15 cellular contexts compared by ENCODE assay signal in the genomic region with DNA sequence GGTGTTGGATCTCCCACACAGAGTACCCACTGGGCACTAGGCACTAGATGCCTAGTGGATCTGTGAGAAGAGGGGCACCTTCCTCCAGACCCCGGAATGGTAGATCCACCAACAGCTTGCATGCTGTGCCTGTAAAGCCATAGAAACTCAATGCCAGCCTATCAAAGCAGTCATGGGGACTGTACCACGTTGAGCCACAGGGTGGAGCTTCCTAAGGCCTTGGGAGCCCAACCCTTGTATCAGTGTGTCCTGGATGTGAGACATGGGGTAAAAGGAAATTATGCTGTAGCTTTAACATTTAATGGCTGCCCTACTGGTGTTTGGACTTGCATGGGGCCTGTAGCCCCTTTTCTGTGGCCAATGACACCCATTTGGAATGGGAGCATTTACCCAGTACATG.
DNase-seq lines count a peak whose midpoint lies in the region; ATAC-seq and TF ChIP-seq lines count a peak whose summit lies in the region.
"Had no signal": no experiment of that assay in that cellular context is flagged by ENCODE, and none has a peak within 500 bp of the region (broad histone marks: within the 10 kb centered on the region; RNA-seq: fewer than 3 reads in every experiment).

No MANE protein-coding gene starts in this region.

- intact Hi-C loops in activated CD4-positive, alpha-beta memory T cell treated with anti-CD3 and anti-CD28 coated beads for 36 hours (cut with micrococcal nuclease): no loop called here
- intact Hi-C loops in dorsolateral prefrontal cortex (cut with DNase I): no loop called here
- intact Hi-C loops in CD8-positive, alpha-beta T cell (cut with DNase I, micrococcal nuclease): no loop called here

- H3K9me3 Mint-ChIP-seq in activated CD4-positive, alpha-beta memory T cell treated with anti-CD3 and anti-CD28 coated beads for 36 hours: peaks cover 11% of the 10 kb centered on the region
- no peaks in the 10 kb centered on the region for H3K9me3 Mint-ChIP-seq in activated CD4-positive, alpha-beta memory T cell treated with anti-CD3 and anti-CD28 coated beads, Interleukin-2, amount 10 ng/mL, durations not matched to agents 7 days and 5 days
- peaks cover 2 to 3% of the 10 kb centered on the region in 2 donors for H3K9me3 Mint-ChIP-seq in stimulated activated naive B cell treated with anti-CD40 and anti-IgM and Interleukin-4, amounts not matched to agents 10 μg/mL and 1 μg/mL and 100 μg/mL, for 72 hours
- H3K9me3 Mint-ChIP-seq in CD8-positive, alpha-beta T cell: no peaks in the 10 kb centered on the region
- H3K9me3 Mint-ChIP-seq: activated T-cell treated with anti-CD3 and anti-CD28 coated beads, Interleukin-2, amount 50 U/mL, for 4 hours had no signal

- TF ChIP-seq CTCF in RWPE2 (IDR thresholded peaks at IDR 0.05; ENCODE audit: poor library complexity, severe bottlenecking) (peak; percentile 6), dorsolateral prefrontal cortex (IDR thresholded peaks at IDR 0.05 in 54 of 56, conservative IDR thresholded peaks at IDR 0.05 in 2 of 56; ENCODE audit: low read depth in 1 of 56, partially characterized antibody in 56 of 56) (no peak)
- TF ChIP-seq CTCF in CD8-positive, alpha-beta T cell (IDR thresholded peaks at IDR 0.05): no peak

- H3K27me3 ChIP-seq in RWPE2 (ENCODE audit: insufficient read depth, poor library complexity, severe bottlenecking) (no peaks in the 10 kb centered on the region), dorsolateral prefrontal cortex (peaks cover 0 to 71% (median 22%) of the 10 kb centered on the region in 45 donors)
- H3K27me3 ChIP-seq in CD8-positive, alpha-beta T cell (ENCODE audit: insufficient read depth, low read length): no peaks in the 10 kb centered on the region
- H3K27me3 ChIP-seq: upper lobe of left lung had no signal

- peak; percentile 12 for DNase-seq in activated CD4-positive, alpha-beta memory T cell treated with anti-CD3 and anti-CD28 coated beads for 36 hours
- no peak for DNase-seq in activated CD4-positive, alpha-beta memory T cell treated with anti-CD3 and anti-CD28 coated beads, Interleukin-2, amount 10 ng/mL, durations not matched to agents 7 days and 5 days
- DNase-seq in Jurkat, Clone E6-1 (ENCODE audit: low read depth, low spot score): peak; percentile 80
- DNase-seq in RWPE2 (ENCODE audit: low spot score) (no peak), iPS-NIHi11 (ENCODE audit: low spot score) (no peak), dorsolateral prefrontal cortex (no peak)
- DNase-seq in stimulated activated naive B cell treated with anti-CD40 and anti-IgM and Interleukin-4, amounts not matched to agents 10 μg/mL and 1 μg/mL and 100 μg/mL, for 72 hours: no peak
- no peak for DNase-seq in CD8-positive, alpha-beta T cell
- DNase-seq: activated CD4-positive, CD25-positive, alpha-beta regulatory T cell treated with anti-CD3 and anti-CD28 coated beads, Interleukin-2, amount 50 U/mL, for 72 hours; activated T-cell treated with anti-CD3 and anti-CD28 coated beads, Interleukin-2, amount 50 U/mL, for 4 hours; left ventricle myocardium superior; NCI-H2227 treated with DMSO at 0.1 percent for 48 hours; posterior cingulate gyrus; stimulated activated naive CD4-positive, alpha-beta T cell treated with Interleukin-2 at 50 U/mL for 16 hours had no signal

- CTCF ChIA-PET in activated CD4-positive, alpha-beta memory T cell treated with anti-CD3 and anti-CD28 coated beads for 36 hours (lab: Charles Lee): interaction anchor here (1.0 to 2.2 kb wide), 4 partner anchors 13 to 76 kb away, joined by 3 to 8 read pairs (median 5); no protein-coding TSS in a partner anchor
- CTCF ChIA-PET in activated CD4-positive, alpha-beta memory T cell treated with anti-CD3 and anti-CD28 coated beads, Interleukin-2, amount 10 ng/mL, durations not matched to agents 7 days and 5 days (lab: Charles Lee): interaction anchor here (0.9 to 1.8 kb wide), 2 partner anchors 14 to 130 kb away, joined by 3 to 15 read pairs; no protein-coding TSS in a partner anchor
- CTCF ChIA-PET in CD8-positive, alpha-beta T cell (lab: Charles Lee): no interaction called here

- H3K4me1 ChIP-seq in RWPE2 (ENCODE audit: insufficient read depth, poor library complexity, severe bottlenecking): no peaks in the 10 kb centered on the region
- H3K4me1 ChIP-seq in CD8-positive, alpha-beta T cell (ENCODE audit: insufficient read depth, low read length): no peaks in the 10 kb centered on the region
- H3K4me1 ChIP-seq: upper lobe of left lung had no signal

- no peaks in the 10 kb centered on the region for H3K36me3 Mint-ChIP-seq in activated CD4-positive, alpha-beta memory T cell treated with anti-CD3 and anti-CD28 coated beads for 36 hours
- H3K36me3 Mint-ChIP-seq in activated CD4-positive, alpha-beta memory T cell treated with anti-CD3 and anti-CD28 coated beads, Interleukin-2, amount 10 ng/mL, durations not matched to agents 7 days and 5 days (ENCODE audit: low read depth): no peaks in the 10 kb centered on the region
- no peaks in the 10 kb centered on the region for H3K36me3 Mint-ChIP-seq in stimulated activated naive B cell treated with anti-CD40 and anti-IgM and Interleukin-4, amounts not matched to agents 10 μg/mL and 1 μg/mL and 100 μg/mL, for 72 hours
- H3K36me3 Mint-ChIP-seq in CD8-positive, alpha-beta T cell: no peaks in the 10 kb centered on the region

- no peak overlapping the region for H3K27ac Mint-ChIP-seq in activated CD4-positive, alpha-beta memory T cell treated with anti-CD3 and anti-CD28 coated beads for 36 hours
- no peak overlapping the region for H3K27ac Mint-ChIP-seq in activated CD4-positive, alpha-beta memory T cell treated with anti-CD3 and anti-CD28 coated beads, Interleukin-2, amount 10 ng/mL, durations not matched to agents 7 days and 5 days
- H3K27ac Mint-ChIP-seq in stimulated activated naive B cell treated with anti-CD40 and anti-IgM and Interleukin-4, amounts not matched to agents 10 μg/mL and 1 μg/mL and 100 μg/mL, for 72 hours: no peak overlapping the region
- H3K27ac Mint-ChIP-seq in CD8-positive, alpha-beta T cell: no peak overlapping the region

- no peak overlapping the region for H3K27ac ChIP-seq in RWPE2 (ENCODE audit: poor library complexity, severe bottlenecking)
- H3K27ac ChIP-seq in dorsolateral prefrontal cortex: no peak overlapping the region
- no peak overlapping the region for H3K27ac ChIP-seq in CD8-positive, alpha-beta T cell (ENCODE audit: low read depth, low read length)
- H3K27ac ChIP-seq: upper lobe of left lung had no signal

- H3K4me1 Mint-ChIP-seq in activated CD4-positive, alpha-beta memory T cell treated with anti-CD3 and anti-CD28 coated beads for 36 hours (ENCODE audit: low read depth): peaks cover 12% of the 10 kb centered on the region
- H3K4me1 Mint-ChIP-seq in activated CD4-positive, alpha-beta memory T cell treated with anti-CD3 and anti-CD28 coated beads, Interleukin-2, amount 10 ng/mL, durations not matched to agents 7 days and 5 days: peaks cover 12% of the 10 kb centered on the region
- H3K4me1 Mint-ChIP-seq in stimulated activated naive B cell treated with anti-CD40 and anti-IgM and Interleukin-4, amounts not matched to agents 10 μg/mL and 1 μg/mL and 100 μg/mL, for 72 hours: peaks cover 5 to 8% of the 10 kb centered on the region in 2 donors
- no peaks in the 10 kb centered on the region for H3K4me1 Mint-ChIP-seq in CD8-positive, alpha-beta T cell (ENCODE audit: low read depth)

- no peak overlapping the region for H3K4me3 Mint-ChIP-seq in activated CD4-positive, alpha-beta memory T cell treated with anti-CD3 and anti-CD28 coated beads for 36 hours
- no peak overlapping the region for H3K4me3 Mint-ChIP-seq in activated CD4-positive, alpha-beta memory T cell treated with anti-CD3 and anti-CD28 coated beads, Interleukin-2, amount 10 ng/mL, durations not matched to agents 7 days and 5 days
- H3K4me3 Mint-ChIP-seq in stimulated activated naive B cell treated with anti-CD40 and anti-IgM and Interleukin-4, amounts not matched to agents 10 μg/mL and 1 μg/mL and 100 μg/mL, for 72 hours: no peak overlapping the region
- no peak overlapping the region for H3K4me3 Mint-ChIP-seq in CD8-positive, alpha-beta T cell
- H3K4me3 Mint-ChIP-seq: activated T-cell treated with anti-CD3 and anti-CD28 coated beads, Interleukin-2, amount 50 U/mL, for 4 hours had no signal

- no peaks in the 10 kb centered on the region for H3K9me3 ChIP-seq in RWPE2 (ENCODE audit: severe bottlenecking)
- H3K9me3 ChIP-seq in CD8-positive, alpha-beta T cell (ENCODE audit: low read length): no peaks in the 10 kb centered on the region
- H3K9me3 ChIP-seq: upper lobe of left lung had no signal

- no peak for ATAC-seq in RWPE2 (ENCODE audit: low read depth)
- peak; percentile 36 to 51 for ATAC-seq in stimulated activated naive B cell treated with anti-CD40 and anti-IgM and Interleukin-4, amounts not matched to agents 10 μg/mL and 1 μg/mL and 100 μg/mL, for 72 hours (replicated peaks)
- no peak for ATAC-seq in CD8-positive, alpha-beta T cell
- ATAC-seq: activated T-cell treated with anti-CD3 and anti-CD28 coated beads, Interleukin-2, amount 50 U/mL, for 4 hours; left ventricle myocardium superior had no signal

- peaks cover 17% of the 10 kb centered on the region for H3K27me3 Mint-ChIP-seq in activated CD4-positive, alpha-beta memory T cell treated with anti-CD3 and anti-CD28 coated beads for 36 hours
- H3K27me3 Mint-ChIP-seq in activated CD4-positive, alpha-beta memory T cell treated with anti-CD3 and anti-CD28 coated beads, Interleukin-2, amount 10 ng/mL, durations not matched to agents 7 days and 5 days: peaks cover 11% of the 10 kb centered on the region
- H3K27me3 Mint-ChIP-seq in stimulated activated naive B cell treated with anti-CD40 and anti-IgM and Interleukin-4, amounts not matched to agents 10 μg/mL and 1 μg/mL and 100 μg/mL, for 72 hours: no peaks in the 10 kb centered on the region
- H3K27me3 Mint-ChIP-seq in CD8-positive, alpha-beta T cell (ENCODE audit: low read depth): peaks cover 5% of the 10 kb centered on the region

- POLR2A ChIA-PET in activated CD4-positive, alpha-beta memory T cell treated with anti-CD3 and anti-CD28 coated beads for 36 hours (lab: Charles Lee): interaction anchor here (0.5 kb wide), 1 partner anchor 50 kb away, joined by 3 read pairs; no protein-coding TSS in a partner anchor
- POLR2A ChIA-PET in activated CD4-positive, alpha-beta memory T cell treated with anti-CD3 and anti-CD28 coated beads, Interleukin-2, amount 10 ng/mL, durations not matched to agents 7 days and 5 days (lab: Charles Lee): no interaction called here
- POLR2A ChIA-PET in CD8-positive, alpha-beta T cell (lab: Charles Lee): no interaction called here

- H3K4me3 ChIP-seq in Jurkat, Clone E6-1 (ENCODE audit: low read length): no peak overlapping the region
- no peak overlapping the region for H3K4me3 ChIP-seq in RWPE2 (ENCODE audit: severe bottlenecking)
- H3K4me3 ChIP-seq in dorsolateral prefrontal cortex: no peak overlapping the region
- no peak overlapping the region for H3K4me3 ChIP-seq in CD8-positive, alpha-beta T cell (ENCODE audit: low read depth, low read length)
- H3K4me3 ChIP-seq: upper lobe of left lung had no signal

- H3K36me3 ChIP-seq in RWPE2 (ENCODE audit: low read depth): no peaks in the 10 kb centered on the region
- H3K36me3 ChIP-seq in CD8-positive, alpha-beta T cell (ENCODE audit: insufficient read depth, low read length): no peaks in the 10 kb centered on the region
- H3K36me3 ChIP-seq: upper lobe of left lung had no signal

Comparison
In these comparisons a context has a peak if more than half of its experiments do, and no peak if none do; other contexts are left out.
1. DNase-seq: peak in activated CD4-positive, alpha-beta memory T cell treated with anti-CD3 and anti-CD28 coated beads for 36 hours (single experiment) and Jurkat, Clone E6-1 (single experiment); none in activated CD4-positive, alpha-beta memory T cell treated with anti-CD3 and anti-CD28 coated beads, Interleukin-2, amount 10 ng/mL, durations not matched to agents 7 days and 5 days (single experiment), RWPE2 (single experiment), stimulated activated naive B cell treated with anti-CD40 and anti-IgM and Interleukin-4, amounts not matched to agents 10 μg/mL and 1 μg/mL and 100 μg/mL, for 72 hours (single experiment), iPS-NIHi11 (single experiment), dorsolateral prefrontal cortex (0 of 10) and CD8-positive, alpha-beta T cell (0 of 7).
2. ATAC-seq: peak in stimulated activated naive B cell treated with anti-CD40 and anti-IgM and Interleukin-4, amounts not matched to agents 10 μg/mL and 1 μg/mL and 100 μg/mL, for 72 hours (2 of 2); none in RWPE2 (single experiment) and CD8-positive, alpha-beta T cell (single experiment).